In the genomic region with DNA sequence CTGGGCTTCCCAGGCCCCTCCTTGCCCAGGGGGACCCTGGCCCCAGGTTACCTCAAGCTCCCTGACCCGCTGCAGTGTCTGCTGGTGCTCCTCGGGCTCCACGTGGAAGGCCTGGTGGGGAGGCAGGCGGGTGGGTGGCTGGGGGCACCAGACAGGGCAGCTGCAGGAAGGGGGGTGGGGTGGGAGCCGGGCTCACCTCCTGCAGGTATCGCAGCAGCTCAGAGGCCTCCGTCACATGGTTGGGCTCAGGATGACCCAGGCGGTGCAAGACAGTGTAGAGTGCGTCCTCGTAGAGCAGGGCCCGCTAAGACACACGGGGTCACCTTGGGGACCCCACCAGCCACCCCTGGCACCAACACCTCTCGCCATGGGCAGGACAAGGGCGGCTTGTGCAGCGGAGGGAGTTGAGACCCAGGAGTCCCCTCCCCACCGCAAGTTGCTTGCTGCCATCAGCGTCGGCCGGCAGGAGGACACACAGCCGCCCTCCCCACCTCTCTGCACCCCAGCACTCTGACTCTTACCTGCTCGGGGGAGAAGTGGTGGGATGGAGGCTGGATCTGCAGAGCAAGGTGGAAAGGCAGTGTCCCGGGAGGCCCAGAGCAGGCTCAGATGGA, we compare ENCODE assay signal across 9 cellular contexts. TPM values are rescaled to one million over a fixed set of nuclear protein-coding genes. Genes with fewer than 3 reads are reported as not detected.
A peak's percentile ranks its signal among the peaks of the same experiment; 100 is the strongest.
DNase-seq lines count a peak whose midpoint lies in the region; ATAC-seq, FAIRE-seq and TF ChIP-seq lines count a peak whose summit lies in the region.
"Had no signal": no experiment of that assay in that cellular context is flagged by ENCODE, and none has a peak within 500 bp of the region (broad histone marks: within the 10 kb centered on the region; RNA-seq: fewer than 3 reads in every experiment).

No MANE protein-coding gene starts in this region.

- TF ChIP-seq RAD21 in K562 (CRISPR knock-in tag; conservative IDR thresholded peaks at IDR 0.05 in 1 of 2, IDR thresholded peaks at IDR 0.05 in 1 of 2) = no peak

- peak overlapping the region; percentile 88 to 97 (median 95) for H3K27ac Mint-ChIP-seq in CD8-positive, alpha-beta memory T cell

- peak overlapping the region; percentile 89 for H3K27ac ChIP-seq in CD8-positive, alpha-beta memory T cell (ENCODE audit: low read depth, low read length)
- no peak overlapping the region; the same call in 1 of the 2 replicates for H3K27ac ChIP-seq in OCI-LY3 (ENCODE audit: low read length)
- H3K27ac ChIP-seq in K562 (ENCODE audit: extremely low read depth, low read depth, low read length) = peak overlapping the region; percentile 95
- H3K27ac ChIP-seq in neuronal stem cell (replicated peaks; ENCODE audit: low read length) = no peak overlapping the region

- peaks cover 25% of the 10 kb centered on the region for H3K36me3 ChIP-seq in CD8-positive, alpha-beta memory T cell (ENCODE audit: insufficient read depth, low read length)
- peaks cover 18% of the 10 kb centered on the region for H3K36me3 ChIP-seq in OCI-LY3 (replicated peaks; ENCODE audit: low read depth, low read length)
- peaks cover 59% of the 10 kb centered on the region for H3K36me3 ChIP-seq in K562 (ENCODE audit: control insufficient read depth, insufficient read depth, low read length)
- H3K36me3 ChIP-seq in neuronal stem cell (replicated peaks in 1 of 2; ENCODE audit: control insufficient read depth in 2 of 2, insufficient read depth in 2 of 2, low read length in 2 of 2) = peaks cover 21 to 23% of the 10 kb centered on the region in 2 donors

- intact Hi-C loops in K562 (cut with micrococcal nuclease) = no loop called here

- peak overlapping the region; percentile 66; the same call in 1 of the 2 replicates for H2AFZ ChIP-seq in OCI-LY3 (ENCODE audit: low read depth, low read length)
- H2AFZ ChIP-seq in K562 (ENCODE audit: low read depth, low read length) = peak overlapping the region; percentile 81
- no peak overlapping the region for H2AFZ ChIP-seq in neuronal stem cell (ENCODE audit: low read length)

- H3K14ac ChIP-seq in neuronal stem cell (ENCODE audit: low read length) = no peak overlapping the region

- H3K27me3 ChIP-seq in CD8-positive, alpha-beta memory T cell (ENCODE audit: insufficient read depth, low read length, poor library complexity, severe bottlenecking) = no peaks in the 10 kb centered on the region
- H3K27me3 ChIP-seq in OCI-LY3 (ENCODE audit: low read depth, low read length) = no peaks in the 10 kb centered on the region
- H3K27me3 ChIP-seq in K562 (ENCODE audit: control insufficient read depth in 2 of 2, insufficient read depth in 2 of 2, low read length in 2 of 2) = no peaks in the 10 kb centered on the region
- H3K27me3 ChIP-seq in neuronal stem cell (ENCODE audit: control insufficient read depth in 3 of 3, insufficient read depth in 3 of 3, low read depth in 1 of 3, low read length in 3 of 3) = no peaks in the 10 kb centered on the region
- H3K27me3 ChIP-seq: tibial artery had no signal

- peak overlapping the region; percentile 13 for H3K18ac ChIP-seq in neuronal stem cell (ENCODE audit: low read length)

- peak overlapping the region; percentile 89 for H4K91ac ChIP-seq in neuronal stem cell (ENCODE audit: low read depth, low read length, poor library complexity)

- peak overlapping the region; percentile 91 to 98 (median 93) for H3K4me3 Mint-ChIP-seq in CD8-positive, alpha-beta memory T cell

- TSS peak; percentile 52 for BruUV-seq in K562 (replicated peaks; lab: Mats Ljungman, UMichigan)

- no peaks in the 10 kb centered on the region for H3K27me3 Mint-ChIP-seq in CD8-positive, alpha-beta memory T cell

- H2BK12ac ChIP-seq in neuronal stem cell (ENCODE audit: low read length) = peak overlapping the region; percentile 41

- H3K23ac ChIP-seq in neuronal stem cell (ENCODE audit: low read depth, low read length, poor library complexity) = no peak overlapping the region

- H3K9ac ChIP-seq in OCI-LY3 (ENCODE audit: low read length) (peak overlapping the region; percentile 84), K562 (ENCODE audit: insufficient read depth in 1 of 2, low read depth in 2 of 2, low read length in 2 of 2) (peak overlapping the region; percentile 95 to 98), neuronal stem cell (ENCODE audit: low read depth, low read length, poor library complexity) (peak overlapping the region; percentile 50)

- POLR2A ChIA-PET in CD8-positive, alpha-beta memory T cell (lab: Charles Lee) = interaction anchor here (1.0 to 4.9 kb wide), 13 partner anchors 9 to 90 kb away, joined by 3 to 61 read pairs (median 7); a partner anchor contains a TSS
- POLR2A ChIA-PET in K562 (lab: Yijun Ruan, JAX) = interaction anchor here (0.9 to 8.5 kb wide), 9 partner anchors 9 to 67 kb away, joined by 3 to 145 read pairs (median 9); a partner anchor contains a TSS

- peak overlapping the region; percentile 86 for H2AK5ac ChIP-seq in neuronal stem cell (ENCODE audit: low read depth, low read length)

- no peak overlapping the region for H4K8ac ChIP-seq in neuronal stem cell (ENCODE audit: low read depth, low read length)

- no peak overlapping the region for H3K4ac ChIP-seq in neuronal stem cell (ENCODE audit: low read length)

- no peaks in the 10 kb centered on the region for H3K9me3 ChIP-seq in CD8-positive, alpha-beta memory T cell (ENCODE audit: low read length)
- H3K9me3 ChIP-seq in OCI-LY3 (ENCODE audit: insufficient read depth, low read length) = no peaks in the 10 kb centered on the region
- no peaks in the 10 kb centered on the region for H3K9me3 ChIP-seq in K562 (replicated peaks; ENCODE audit: control insufficient read depth, insufficient read depth, low read depth, low read length)
- no peaks in the 10 kb centered on the region for H3K9me3 ChIP-seq in neuronal stem cell (replicated peaks in 1 of 2; ENCODE audit: control insufficient read depth in 2 of 2, insufficient read depth in 1 of 2, low read depth in 1 of 2, low read length in 2 of 2)
- H3K9me3 ChIP-seq: tibial artery had no signal

- H3K4me3 ChIP-seq in CD8-positive, alpha-beta memory T cell (ENCODE audit: low read length) = peak overlapping the region; percentile 91
- peak overlapping the region; percentile 84 for H3K4me3 ChIP-seq in OCI-LY3 (ENCODE audit: low read length)
- peak overlapping the region; percentile 69 for H3K4me3 ChIP-seq in K562
- H3K4me3 ChIP-seq in neuronal stem cell (ENCODE audit: low read length in 2 of 2) = no peak overlapping the region

- ATAC-seq in K562 = peak; percentile 1; the same call in 2 of the 3 replicates
- ATAC-seq in HG03095 (IDR thresholded peaks at IDR 0.05; ENCODE audit: unreplicated experiment) = no peak
- no peak for ATAC-seq in HG02970 (IDR thresholded peaks at IDR 0.05; ENCODE audit: low FRiP score, unreplicated experiment)

- H3K4me1 ChIP-seq in CD8-positive, alpha-beta memory T cell (ENCODE audit: insufficient read depth, low read length) = peaks cover 28% of the 10 kb centered on the region
- H3K4me1 ChIP-seq in OCI-LY3 (ENCODE audit: low read length) (peaks cover 20% of the 10 kb centered on the region), K562 (replicated peaks in 1 of 2; ENCODE audit: control insufficient read depth in 2 of 2, insufficient read depth in 2 of 2, low read length in 2 of 2) (peaks cover 24 to 80% of the 10 kb centered on the region in 2 experiments), neuronal stem cell (ENCODE audit: control insufficient read depth in 2 of 2, insufficient read depth in 1 of 2, low read depth in 1 of 2, low read length in 2 of 2) (peaks cover 5 to 6% of the 10 kb centered on the region in 2 donors)

- H2BK120ac ChIP-seq in neuronal stem cell (ENCODE audit: low read depth, low read length) = no peak overlapping the region

- H3K4me2 ChIP-seq in OCI-LY3 (ENCODE audit: low read length) = peak overlapping the region; percentile 94
- peak overlapping the region; percentile 99 for H3K4me2 ChIP-seq in K562 (ENCODE audit: insufficient read depth, low read length)
- H3K4me2 ChIP-seq in neuronal stem cell (ENCODE audit: insufficient read depth, low read length, poor library complexity, severe bottlenecking) = no peak overlapping the region

- no peak for FAIRE-seq in K562 (lab: Jason Lieb, UNC)

- H2BK5ac ChIP-seq in neuronal stem cell (ENCODE audit: low read length) = no peak overlapping the region

- peaks cover 0 to 69% (median 0%) of the 10 kb centered on the region in 3 donors for H3K36me3 Mint-ChIP-seq in CD8-positive, alpha-beta memory T cell

- no peak for TF ChIP-seq CTCF in OCI-LY3 (IDR thresholded peaks at IDR 0.05; ENCODE audit: low read depth, low read length)
- peak in 1 of 3 experiments; percentile 18; a peak in 1 of 6 replicates for TF ChIP-seq CTCF in K562 (IDR thresholded peaks at IDR 0.05 in 2 of 3, conservative IDR thresholded peaks at IDR 0.05 in 1 of 3; ENCODE audit: insufficient read depth in 2 of 3, low read depth in 1 of 3, low read length in 3 of 3)

- CTCF ChIA-PET in CD8-positive, alpha-beta memory T cell (lab: Charles Lee) = interaction anchor here (0.8 to 5.6 kb wide), 13 partner anchors 10 to 95 kb away, joined by 3 to 38 read pairs (median 5); a partner anchor contains a TSS
- CTCF ChIA-PET in K562 (lab: Yijun Ruan, JAX; ENCODE audit: low intra/inter-chr PET ratio) = no interaction called here

- TF ChIP-seq EP300 in K562 (IDR thresholded peaks at IDR 0.05; ENCODE audit: low read length) = no peak

- no peaks in the 10 kb centered on the region for H3K79me1 ChIP-seq in neuronal stem cell (ENCODE audit: low read depth, low read length)

- no peaks in the 10 kb centered on the region for H3K9me1 ChIP-seq in K562 (ENCODE audit: control insufficient read depth, insufficient read depth, low read length)

- no peaks in the 10 kb centered on the region for H3K9me3 Mint-ChIP-seq in CD8-positive, alpha-beta memory T cell

- peaks cover 8 to 32% (median 11%) of the 10 kb centered on the region in 3 donors for H3K4me1 Mint-ChIP-seq in CD8-positive, alpha-beta memory T cell

- 5% methylated on average over 16 of the region's 22 CpGs for WGBS in K562 (ENCODE audit: insufficient coverage, low coverage, missing lambda C conversion rate)
- WGBS in neuronal stem cell (ENCODE audit: extremely low coverage in 2 of 2, insufficient read length in 2 of 2, insufficient replicate concordance in 1 of 2), 2 donors = no CpG with 5 or more reads among the region's 22 CpGs

- in situ Hi-C loops in K562 (cut with MboI) = no loop called here

- no peaks in the 10 kb centered on the region for H4K20me1 ChIP-seq in OCI-LY3 (ENCODE audit: insufficient read depth, low read length)
- H4K20me1 ChIP-seq in K562 (replicated peaks; ENCODE audit: control insufficient read depth, insufficient read depth, low read length) = no peaks in the 10 kb centered on the region

- DNase-seq in CD8-positive, alpha-beta memory T cell = peak in 1 of 5 donors; percentile 28
- DNase-seq in K562 (ENCODE audit: extremely low read depth in 1 of 4, low spot score in 3 of 4) (peak in 1 of 4 experiments; percentile 45), neuronal stem cell (ENCODE audit: low spot score) (no peak), EL (no peak), kidney glomerular epithelial cell (lab: John Stamatoyannopoulos, UW) (no peak)
- DNase-seq: tibial artery had no signal

- H2BK15ac ChIP-seq in neuronal stem cell (ENCODE audit: low read length) = peak overlapping the region; percentile 83

- no peak for TF ChIP-seq POLR2A in K562 (conservative IDR thresholded peaks at IDR 0.05)

- H3K79me2 ChIP-seq in OCI-LY3 (ENCODE audit: low read length) = no peaks in the 10 kb centered on the region
- peaks cover 50% of the 10 kb centered on the region for H3K79me2 ChIP-seq in K562 (ENCODE audit: control insufficient read depth, insufficient read depth, low read length)

RNA-seq across cellular contexts. Expression of a gene that starts 1.1 kb away (rescaled TPM):
- total RNA-seq in CD8-positive, alpha-beta memory T cell = 100 to 1,000 TPM; 143 to 154 TPM
- polyA plus RNA-seq in CD8-positive, alpha-beta memory T cell = 90.3 TPM
- 235 and 813 TPM in 2 replicates for total RNA-seq in K562 (2011; cell fraction: chromatin; rRNA removed; ENCODE audit: low replicate concordance)
- 592 and 605 TPM in 2 replicates for total RNA-seq in K562 (2011; cell fraction: nucleolus; rRNA removed)
- 287 and 294 TPM in 2 replicates for total RNA-seq in K562 (2011; cell fraction: nucleoplasm; rRNA removed)
- total RNA-seq in K562 (2014; rRNA removed) (150 and 207 TPM in 2 replicates), K562 (2014; rRNA removed; fragmentation: Illumina TruSeq; extraction: Trizol) (22.9 and 31.6 TPM in 2 replicates), K562 (2015; rRNA removed; fragmentation: Illumina TruSeq; extraction: Trizol) (74.2 and 74.8 TPM in 2 replicates), K562 (2021) (222 and 244 TPM in 2 replicates)
- polyA plus RNA-seq in K562 (2011; rRNA removed) (69.2 and 129 TPM in 2 replicates), K562 (2014; fragmentation: Illumina TruSeq; extraction: Trizol) (66.9 and 108 TPM in 2 replicates), K562 (2014; fragmentation: Nextera tagmentation; extraction: Ambion mirVana) (1 to 10 TPM in 1 of 2 experiments, under 1 TPM in 1; 0.86 to 1.9 TPM), K562 (2014; rRNA removed) (147 and 160 TPM in 2 replicates)
- 51.7 and 114 TPM in 2 replicates for polyA plus RNA-seq in K562 (2011; cell fraction: cytosol; rRNA removed)
- 454 and 648 TPM in 2 replicates for polyA plus RNA-seq in K562 (2011; cell fraction: nucleus; rRNA removed)
- polyA plus RNA-seq in K562 (2012) = 163 and 235 TPM in 2 replicates
- polyA minus RNA-seq in K562 (2011; rRNA and poly(A)+ RNA removed) = 34.9 and 44.0 TPM in 2 replicates
- 92.5 and 106 TPM in 2 replicates for polyA minus RNA-seq in K562 (2011; cell fraction: cytosol; rRNA and poly(A)+ RNA removed)
- polyA minus RNA-seq in K562 (2011; cell fraction: nucleus; rRNA and poly(A)+ RNA removed) = 163 and 184 TPM in 2 replicates
- polyA plus RNA-seq in neuronal stem cell (2013, experiment 1 of 2) = 1.4 TPM
- 0.90 TPM for polyA plus RNA-seq in neuronal stem cell (2013, experiment 2 of 2)

RNA-seq across cellular contexts. Expression of a gene that starts 12.1 kb away (rescaled TPM):
- total RNA-seq in CD8-positive, alpha-beta memory T cell = 10 to 100 TPM; 47.5 to 53.2 TPM
- polyA plus RNA-seq in CD8-positive, alpha-beta memory T cell = 129 TPM
- 86.2 and 163 TPM in 2 replicates for total RNA-seq in K562 (2011; cell fraction: chromatin; rRNA removed; ENCODE audit: low replicate concordance)
- 82.5 and 95.5 TPM in 2 replicates for total RNA-seq in K562 (2011; cell fraction: nucleolus; rRNA removed)
- total RNA-seq in K562 (2011; cell fraction: nucleoplasm; rRNA removed) = 79.1 and 87.2 TPM in 2 replicates
- 25.2 and 35.8 TPM in 2 replicates for total RNA-seq in K562 (2014; rRNA removed)
- total RNA-seq in K562 (2014; rRNA removed; fragmentation: Illumina TruSeq; extraction: Trizol) = 18.1 and 22.9 TPM in 2 replicates
- total RNA-seq in K562 (2015; rRNA removed; fragmentation: Illumina TruSeq; extraction: Trizol) = 13.8 and 16.2 TPM in 2 replicates
- total RNA-seq in K562 (2021) = 63.5 and 74.3 TPM in 2 replicates
- polyA plus RNA-seq in K562 (2011; rRNA removed) = 20.0 and 81.3 TPM in 2 replicates
- 25.6 and 40.9 TPM in 2 replicates for polyA plus RNA-seq in K562 (2011; cell fraction: cytosol; rRNA removed)
- 60.4 and 70.3 TPM in 2 replicates for polyA plus RNA-seq in K562 (2011; cell fraction: nucleus; rRNA removed)
- polyA plus RNA-seq in K562 (2012) = 83.9 and 158 TPM in 2 replicates
- polyA plus RNA-seq in K562 (2014; fragmentation: Illumina TruSeq; extraction: Trizol) = 68.6 and 96.0 TPM in 2 replicates
- 1 to 10 TPM; 2.2 to 3.7 TPM for polyA plus RNA-seq in K562 (2014; fragmentation: Nextera tagmentation; extraction: Ambion mirVana)
- 30.9 and 33.1 TPM in 2 replicates for polyA plus RNA-seq in K562 (2014; rRNA removed)
- 25.4 and 47.1 TPM in 2 replicates for polyA minus RNA-seq in K562 (2011; rRNA and poly(A)+ RNA removed)
- 45.1 and 49.2 TPM in 2 replicates for polyA minus RNA-seq in K562 (2011; cell fraction: cytosol; rRNA and poly(A)+ RNA removed)
- 30.4 and 43.1 TPM in 2 replicates for polyA minus RNA-seq in K562 (2011; cell fraction: nucleus; rRNA and poly(A)+ RNA removed)
- polyA plus RNA-seq in neuronal stem cell (2013, experiment 1 of 2) = 80.4 TPM
- polyA plus RNA-seq in neuronal stem cell (2013, experiment 2 of 2) = 79.8 TPM

RNA-seq across cellular contexts. Expression of a gene that starts 35.3 kb away (rescaled TPM):
- 10 to 100 TPM; 12.6 to 14.1 TPM for total RNA-seq in CD8-positive, alpha-beta memory T cell
- polyA plus RNA-seq in CD8-positive, alpha-beta memory T cell = 17.6 TPM
- total RNA-seq in K562 (2011; cell fraction: chromatin; rRNA removed; ENCODE audit: low replicate concordance) = 3.4 and 21.0 TPM in 2 replicates
- total RNA-seq in K562 (2011; cell fraction: nucleolus; rRNA removed) = 13.6 and 18.0 TPM in 2 replicates
- 5.5 and 10.1 TPM in 2 replicates for total RNA-seq in K562 (2011; cell fraction: nucleoplasm; rRNA removed)
- total RNA-seq in K562 (2014; rRNA removed) (4.0 and 4.6 TPM in 2 replicates), K562 (2014; rRNA removed; fragmentation: Illumina TruSeq; extraction: Trizol) (1.0 and 1.1 TPM in 2 replicates), K562 (2015; rRNA removed; fragmentation: Illumina TruSeq; extraction: Trizol) (3.9 and 4.3 TPM in 2 replicates), K562 (2021) (5.8 and 6.1 TPM in 2 replicates)
- polyA plus RNA-seq in K562 (2011; rRNA removed) (3.2 and 5.6 TPM in 2 replicates), K562 (2014; fragmentation: Illumina TruSeq; extraction: Trizol) (1.9 and 3.4 TPM in 2 replicates), K562 (2014; fragmentation: Nextera tagmentation; extraction: Ambion mirVana) (under 1 TPM; 0.56 to 0.63 TPM), K562 (2014; rRNA removed) (3.7 and 5.5 TPM in 2 replicates)
- 5.1 and 9.1 TPM in 2 replicates for polyA plus RNA-seq in K562 (2011; cell fraction: cytosol; rRNA removed)
- polyA plus RNA-seq in K562 (2011; cell fraction: nucleus; rRNA removed) = 15.5 and 18.6 TPM in 2 replicates
- 4.2 and 6.8 TPM in 2 replicates for polyA plus RNA-seq in K562 (2012)
- polyA minus RNA-seq in K562 (2011; rRNA and poly(A)+ RNA removed) = 1.9 and 2.6 TPM in 2 replicates
- polyA minus RNA-seq in K562 (2011; cell fraction: cytosol; rRNA and poly(A)+ RNA removed) = 4.6 and 5.6 TPM in 2 replicates
- polyA minus RNA-seq in K562 (2011; cell fraction: nucleus; rRNA and poly(A)+ RNA removed) = 8.6 and 9.2 TPM in 2 replicates
- polyA plus RNA-seq in neuronal stem cell (2013, experiment 1 of 2) = 1.2 TPM
- polyA plus RNA-seq in neuronal stem cell (2013, experiment 2 of 2) = 0.68 TPM

RNA-seq across cellular contexts. Expression of a gene that starts 53.7 kb away (rescaled TPM):
- total RNA-seq in CD8-positive, alpha-beta memory T cell = 10 to 100 TPM; 34.9 to 35.4 TPM
- 28.1 TPM for polyA plus RNA-seq in CD8-positive, alpha-beta memory T cell
- 19.3 and 28.3 TPM in 2 replicates for total RNA-seq in K562 (2011; cell fraction: chromatin; rRNA removed; ENCODE audit: low replicate concordance)
- 19.3 and 26.6 TPM in 2 replicates for total RNA-seq in K562 (2011; cell fraction: nucleolus; rRNA removed)
- total RNA-seq in K562 (2011; cell fraction: nucleoplasm; rRNA removed) = 25.9 and 39.3 TPM in 2 replicates
- total RNA-seq in K562 (2014; rRNA removed) = 34.3 and 47.5 TPM in 2 replicates
- total RNA-seq in K562 (2014; rRNA removed; fragmentation: Illumina TruSeq; extraction: Trizol) = 16.2 and 20.0 TPM in 2 replicates
- 26.6 and 28.2 TPM in 2 replicates for total RNA-seq in K562 (2015; rRNA removed; fragmentation: Illumina TruSeq; extraction: Trizol)
- 45.5 and 45.7 TPM in 2 replicates for total RNA-seq in K562 (2021)
- polyA plus RNA-seq in K562 (2011; rRNA removed) = 19.5 and 22.1 TPM in 2 replicates
- polyA plus RNA-seq in K562 (2011; cell fraction: cytosol; rRNA removed) = 25.9 and 37.2 TPM in 2 replicates
- polyA plus RNA-seq in K562 (2011; cell fraction: nucleus; rRNA removed) = 20.7 and 27.8 TPM in 2 replicates
- polyA plus RNA-seq in K562 (2012) = 26.3 and 33.8 TPM in 2 replicates
- polyA plus RNA-seq in K562 (2014; fragmentation: Illumina TruSeq; extraction: Trizol) = 22.9 and 26.1 TPM in 2 replicates
- 1 to 10 TPM; 2.8 to 5.8 TPM for polyA plus RNA-seq in K562 (2014; fragmentation: Nextera tagmentation; extraction: Ambion mirVana)
- polyA plus RNA-seq in K562 (2014; rRNA removed) = 33.7 and 34.1 TPM in 2 replicates
- polyA minus RNA-seq in K562 (2011; rRNA and poly(A)+ RNA removed) = 6.3 and 7.0 TPM in 2 replicates
- polyA minus RNA-seq in K562 (2011; cell fraction: cytosol; rRNA and poly(A)+ RNA removed) = 14.6 and 24.0 TPM in 2 replicates
- polyA minus RNA-seq in K562 (2011; cell fraction: nucleus; rRNA and poly(A)+ RNA removed) = 6.7 and 8.7 TPM in 2 replicates
- 15.8 TPM for polyA plus RNA-seq in neuronal stem cell (2013, experiment 1 of 2)
- polyA plus RNA-seq in neuronal stem cell (2013, experiment 2 of 2) = 14.6 TPM

RNA-seq across cellular contexts. Expression of a gene that starts 58.5 kb away (rescaled TPM):
- 10 to 100 TPM; 24.4 to 29.3 TPM for total RNA-seq in CD8-positive, alpha-beta memory T cell
- 32.8 TPM for polyA plus RNA-seq in CD8-positive, alpha-beta memory T cell
- 112 and 148 TPM in 2 replicates for total RNA-seq in K562 (2011; cell fraction: chromatin; rRNA removed; ENCODE audit: low replicate concordance)
- total RNA-seq in K562 (2011; cell fraction: nucleolus; rRNA removed) = 60.9 and 67.9 TPM in 2 replicates
- 116 and 161 TPM in 2 replicates for total RNA-seq in K562 (2011; cell fraction: nucleoplasm; rRNA removed)
- 12.8 and 16.0 TPM in 2 replicates for total RNA-seq in K562 (2014; rRNA removed)
- 24.8 and 27.6 TPM in 2 replicates for total RNA-seq in K562 (2014; rRNA removed; fragmentation: Illumina TruSeq; extraction: Trizol)
- total RNA-seq in K562 (2015; rRNA removed; fragmentation: Illumina TruSeq; extraction: Trizol) = 25.8 and 27.7 TPM in 2 replicates
- total RNA-seq in K562 (2021) = 22.2 and 26.7 TPM in 2 replicates
- 38.6 and 38.7 TPM in 2 replicates for polyA plus RNA-seq in K562 (2011; rRNA removed)
- polyA plus RNA-seq in K562 (2011; cell fraction: cytosol; rRNA removed) = 17.7 and 26.9 TPM in 2 replicates
- 31.3 and 35.3 TPM in 2 replicates for polyA plus RNA-seq in K562 (2011; cell fraction: nucleus; rRNA removed)
- polyA plus RNA-seq in K562 (2012) = 20.2 and 24.9 TPM in 2 replicates
- polyA plus RNA-seq in K562 (2014; fragmentation: Illumina TruSeq; extraction: Trizol) = 36.5 and 38.1 TPM in 2 replicates
- 10 to 100 TPM; 13.7 to 18.8 TPM for polyA plus RNA-seq in K562 (2014; fragmentation: Nextera tagmentation; extraction: Ambion mirVana)
- polyA plus RNA-seq in K562 (2014; rRNA removed) = 24.2 and 25.4 TPM in 2 replicates
- 25.3 and 43.9 TPM in 2 replicates for polyA minus RNA-seq in K562 (2011; rRNA and poly(A)+ RNA removed)
- polyA minus RNA-seq in K562 (2011; cell fraction: cytosol; rRNA and poly(A)+ RNA removed) = 6.6 and 14.4 TPM in 2 replicates
- polyA minus RNA-seq in K562 (2011; cell fraction: nucleus; rRNA and poly(A)+ RNA removed) = 17.8 and 34.1 TPM in 2 replicates
- 25.1 TPM for polyA plus RNA-seq in neuronal stem cell (2013, experiment 1 of 2)
- 26.8 TPM for polyA plus RNA-seq in neuronal stem cell (2013, experiment 2 of 2)

Comparison
In these comparisons a context has a peak if more than half of its experiments do, and no peak if none do; other contexts are left out.
1. H3K27ac ChIP-seq: peak in CD8-positive, alpha-beta memory T cell (single experiment) and K562 (single experiment); none in OCI-LY3 (single experiment) and neuronal stem cell (single experiment).
2. H3K4me3 ChIP-seq: peak in CD8-positive, alpha-beta memory T cell (single experiment), OCI-LY3 (single experiment) and K562 (single experiment); none in neuronal stem cell (0 of 2).
3. Peak in every context shown above with its lines, with median percentiles within 50 percentile points of each other: H3K9ac ChIP-seq.